Comparison of ENCODE assay signal across 7 cellular contexts in genomic region chr5:119397518-119398380, GRCh38. TPM values are rescaled to one million over a fixed set of nuclear protein-coding genes. Genes with fewer than 3 reads are reported as not detected.
DNase-seq lines count a peak whose midpoint lies in the region; ATAC-seq, FAIRE-seq and TF ChIP-seq lines count a peak whose summit lies in the region.

No MANE protein-coding gene starts in this region.

- FAIRE-seq in H54 (lab: Jason Lieb, UNC) = peak; percentile 58
- peak; percentile 40 for FAIRE-seq in endothelial cell of umbilical vein (lab: Jason Lieb, UNC)

- H3K79me2 ChIP-seq in endothelial cell of umbilical vein (ENCODE audit: control insufficient read depth, insufficient read depth, low read length) = no peaks in the 10 kb centered on the region

- H3K4me1 ChIP-seq in endothelial cell of umbilical vein (ENCODE audit: control insufficient read depth, extremely low read depth, insufficient read depth, low read length) = peaks cover 25% of the 10 kb centered on the region
- no peaks in the 10 kb centered on the region for H3K4me1 ChIP-seq in psoas muscle

- ATAC-seq in GM18519 (IDR thresholded peaks at IDR 0.05; ENCODE audit: low FRiP score, unreplicated experiment) (peak; percentile 48), psoas muscle (no peak)

- no peak for TF ChIP-seq POLR2A in H54 (IDR thresholded peaks at IDR 0.05; ENCODE audit: low read depth, low read length)
- TF ChIP-seq POLR2A in NB4 (IDR thresholded peaks at IDR 0.05; ENCODE audit: extremely low read depth, insufficient read length) = no peak
- TF ChIP-seq POLR2A in endothelial cell of umbilical vein (IDR thresholded peaks at IDR 0.05; ENCODE audit: low read depth, low read length) = no peak

- H3K9me1 ChIP-seq in endothelial cell of umbilical vein (replicated peaks; ENCODE audit: control insufficient read depth, extremely low read depth, insufficient read depth, low read length) = no peaks in the 10 kb centered on the region

- H3K4me3 ChIP-seq in NB4 (ENCODE audit: low read depth, low read length) = no peak overlapping the region
- H3K4me3 ChIP-seq in endothelial cell of umbilical vein (replicated peaks in 1 of 3; ENCODE audit: insufficient read depth in 1 of 3, low read depth in 1 of 3, low read length in 3 of 3) = peak overlapping the region in 1 of 3 experiments; percentile 26
- H3K4me3 ChIP-seq in psoas muscle = no peak overlapping the region

- CTCF ChIA-PET in endothelial cell of umbilical vein (lab: Charles Lee) = interaction anchor here (1.0 to 1.5 kb wide), 2 partner anchors 14 to 410 kb away, joined by 3 to 7 read pairs; partner anchors contain the start of gene DTWD2

- H3K27me3 ChIP-seq in endothelial cell of umbilical vein (ENCODE audit: control insufficient read depth in 2 of 2, insufficient read depth in 2 of 2, low read length in 2 of 2) (no peaks in the 10 kb centered on the region), psoas muscle (ENCODE audit: insufficient read depth in 3 of 3, low read length in 2 of 3) (no peaks in the 10 kb centered on the region)

- intact Hi-C loops in endothelial cell of umbilical vein (cut with micrococcal nuclease) = no loop called here
- intact Hi-C loops in psoas muscle (cut with DNase I) = no loop called here

- no peaks in the 10 kb centered on the region for H4K20me1 ChIP-seq in endothelial cell of umbilical vein (replicated peaks; ENCODE audit: control insufficient read depth, extremely low read depth, insufficient read depth, low read length)

- TF ChIP-seq CTCF in NB4 (IDR thresholded peaks at IDR 0.05; ENCODE audit: low read depth, low read length) = no peak
- no peak for TF ChIP-seq CTCF in endothelial cell of umbilical vein (IDR thresholded peaks at IDR 0.05; ENCODE audit: extremely low read depth in 1 of 2, insufficient read depth in 1 of 2, low read depth in 1 of 2, low read length in 2 of 2)
- TF ChIP-seq CTCF in psoas muscle (IDR thresholded peaks at IDR 0.05) = no peak

- WGBS in psoas muscle, 3 donors = 63 to 65% (median 64%) methylated on average over 10 of the region's 10 CpGs

- peak overlapping the region; percentile 63 for H2AFZ ChIP-seq in endothelial cell of umbilical vein (ENCODE audit: low read depth, low read length)

- H3K36me3 ChIP-seq in endothelial cell of umbilical vein (ENCODE audit: control insufficient read depth in 2 of 2, extremely low read depth in 1 of 2, insufficient read depth in 2 of 2, low read length in 2 of 2) = no peaks in the 10 kb centered on the region
- no peaks in the 10 kb centered on the region for H3K36me3 ChIP-seq in psoas muscle (ENCODE audit: insufficient read depth in 1 of 2, low read depth in 1 of 2)

- BruUV-seq in endothelial cell of umbilical vein (replicated peaks; lab: Mats Ljungman, UMichigan) = no TSS peak

- H3K9me3 ChIP-seq in endothelial cell of umbilical vein (replicated peaks; ENCODE audit: control insufficient read depth, insufficient read depth, low read length) (no peaks in the 10 kb centered on the region), psoas muscle (no peaks in the 10 kb centered on the region)

- DNase-seq in H54 (ENCODE audit: insufficient read length, low spot score) (no peak), NB4 (ENCODE audit: low read depth) (peak; percentile 57), endothelial cell of umbilical vein (ENCODE audit: low read depth, low spot score) (peak; percentile 57), psoas muscle (no peak), NCI-H1694 treated with DMSO at 0.1 percent for 48 hours (lab: John Stamatoyannopoulos, UW) (no peak), LoVo (ENCODE audit: low spot score) (no peak)

- POLR2A ChIA-PET in endothelial cell of umbilical vein (lab: Charles Lee) = no interaction called here

- H3K4me2 ChIP-seq in endothelial cell of umbilical vein (ENCODE audit: insufficient read depth, low read length) = peak overlapping the region; percentile 64

- peak overlapping the region; percentile 53 for H3K27ac ChIP-seq in endothelial cell of umbilical vein (ENCODE audit: insufficient read depth, low read depth, low read length)
- H3K27ac ChIP-seq in psoas muscle = no peak overlapping the region

- no peak overlapping the region for H3K9ac ChIP-seq in endothelial cell of umbilical vein (replicated peaks; ENCODE audit: extremely low read depth, insufficient read depth, low read length)

- dilution Hi-C loops in endothelial cell of umbilical vein (cut with MboI; ENCODE audit: extremely low pct_ligation_motif_present, low sequenced_read_pairs) = no loop called here

TF ChIP-seq in endothelial cell of umbilical vein, 7 proteins besides CTCF, POLR2A, EP300 and RAD21:
- TF ChIP-seq EZH2 (IDR thresholded peaks at IDR 0.05; ENCODE audit: borderline replicate concordance, low read depth, low read length, severe bottlenecking) (no peak), POLR2AphosphoS5 (IDR thresholded peaks at IDR 0.05; ENCODE audit: insufficient read depth, low read depth, low read length) (no peak), JUN (IDR thresholded peaks at IDR 0.05; ENCODE audit: borderline replicate concordance, insufficient read depth, insufficient read length, low read depth) (peak; percentile 44), MYC (IDR thresholded peaks at IDR 0.05; ENCODE audit: low read depth, low read length) (no peak), GATA2 (IDR thresholded peaks at IDR 0.05; ENCODE audit: insufficient read depth, insufficient read length, low read depth, low read length) (no peak), MAX (IDR thresholded peaks at IDR 0.05; ENCODE audit: insufficient read depth, insufficient read length) (no peak), FOS (IDR thresholded peaks at IDR 0.05; ENCODE audit: borderline replicate concordance, insufficient read depth, low read length) (peak; percentile 66)

RNA-seq across cellular contexts. Expression of gene TNFAIP8, which starts 41.9 kb away (rescaled TPM):
- total RNA-seq in endothelial cell of umbilical vein = 6.0 and 7.4 TPM in 2 replicates
- 3.0 and 4.7 TPM in 2 replicates for polyA plus RNA-seq in endothelial cell of umbilical vein
- 7.6 and 10.1 TPM in 2 replicates for polyA plus RNA-seq in endothelial cell of umbilical vein (2011; cell fraction: cytosol; rRNA removed)
- 2.5 and 4.2 TPM in 2 replicates for polyA plus RNA-seq in endothelial cell of umbilical vein (2011; cell fraction: nucleus; rRNA removed)
- 8.0 and 11.7 TPM in 2 replicates for polyA plus RNA-seq in endothelial cell of umbilical vein (2012)
- 1.9 and 6.2 TPM in 2 replicates for polyA minus RNA-seq in endothelial cell of umbilical vein
- 27.8 TPM for polyA minus RNA-seq in endothelial cell of umbilical vein (2011; cell fraction: cytosol; rRNA and poly(A)+ RNA removed)
- 4.7 and 4.9 TPM in 2 replicates for polyA minus RNA-seq in endothelial cell of umbilical vein (2011; cell fraction: nucleus; rRNA and poly(A)+ RNA removed)
- 1 to 10 TPM in 3 of 4 donors, under 1 TPM in 1; 0.73 to 2.5 (median 2.1) TPM for total RNA-seq in psoas muscle
- polyA plus RNA-seq in psoas muscle = 1 to 10 TPM; 1.2 to 1.6 (median 1.5) TPM

RNA-seq across cellular contexts. Expression of gene HSD17B4, which starts 54.5 kb away (rescaled TPM):
- total RNA-seq in endothelial cell of umbilical vein (124 and 140 TPM in 2 replicates), psoas muscle (100 to 1,000 TPM in 3 of 4 donors, 10 to 100 TPM in 1; 60.8 to 142 (median 131) TPM)
- polyA plus RNA-seq in endothelial cell of umbilical vein (91.4 and 117 TPM in 2 replicates), psoas muscle (10 to 100 TPM; 60.5 to 66.8 (median 64.2) TPM)
- polyA plus RNA-seq in endothelial cell of umbilical vein (2011; cell fraction: cytosol; rRNA removed) = 113 and 120 TPM in 2 replicates
- 110 and 126 TPM in 2 replicates for polyA plus RNA-seq in endothelial cell of umbilical vein (2011; cell fraction: nucleus; rRNA removed)
- polyA plus RNA-seq in endothelial cell of umbilical vein (2012) = 99.3 and 112 TPM in 2 replicates
- polyA minus RNA-seq in endothelial cell of umbilical vein = 210 and 256 TPM in 2 replicates
- polyA minus RNA-seq in endothelial cell of umbilical vein (2011; cell fraction: cytosol; rRNA and poly(A)+ RNA removed) = 96.0 TPM
- 86.8 and 91.6 TPM in 2 replicates for polyA minus RNA-seq in endothelial cell of umbilical vein (2011; cell fraction: nucleus; rRNA and poly(A)+ RNA removed)

Comparison
In these comparisons a context has a peak if more than half of its experiments do, and no peak if none do; other contexts are left out.
1. DNase-seq: peak in NB4 (single experiment) and endothelial cell of umbilical vein (single experiment); none in H54 (single experiment), psoas muscle (0 of 2), NCI-H1694 treated with DMSO at 0.1 percent for 48 hours (single experiment) and LoVo (single experiment).